In genomic region chr19:680287-681028, GRCh38 we compare ENCODE assay signal across 9 cellular contexts. TPM values are rescaled to one million over a fixed set of nuclear protein-coding genes. Genes with fewer than 3 reads are reported as not detected.
A peak's percentile ranks its signal among the peaks of the same experiment; 100 is the strongest.
DNase-seq lines count a peak whose midpoint lies in the region; ATAC-seq, FAIRE-seq and TF ChIP-seq lines count a peak whose summit lies in the region.
"Had no signal": no experiment of that assay in that cellular context is flagged by ENCODE, and none has a peak within 500 bp of the region (broad histone marks: within the 10 kb centered on the region; RNA-seq: fewer than 3 reads in every experiment).

No MANE protein-coding gene starts in this region.

- peaks cover 4% of the 10 kb centered on the region for H3K27me3 Mint-ChIP-seq in activated B cell treated with CpG ODN at 0.5 μM for 24 hours

- TF ChIP-seq CTCF in AG10803 (conservative IDR thresholded peaks at IDR 0.05; ENCODE audit: low read length) (peak; percentile 29), activated B cell treated with CpG ODN at 0.5 μM for 24 hours (IDR thresholded peaks at IDR 0.05) (no peak), kidney (IDR thresholded peaks at IDR 0.05; ENCODE audit: borderline replicate concordance, extremely low read depth, insufficient read depth) (peak; percentile 55)

- ATAC-seq in GM19023 (IDR thresholded peaks at IDR 0.05; ENCODE audit: unreplicated experiment) (peak; percentile 66), HG03196 (IDR thresholded peaks at IDR 0.05; ENCODE audit: unreplicated experiment) (peak; percentile 67), activated B cell treated with CpG ODN at 0.5 μM for 24 hours (ENCODE audit: low read depth) (peak; percentile 80)

- H3K9me3 Mint-ChIP-seq in activated B cell treated with CpG ODN at 0.5 μM for 24 hours, result no peaks in the 10 kb centered on the region

- no peak for FAIRE-seq in kidney (lab: Jason Lieb, UNC)

- POLR2A ChIA-PET in activated B cell treated with CpG ODN at 0.5 μM for 24 hours (lab: Charles Lee), result interaction anchor here (0.6 to 3.3 kb wide), 8 partner anchors 12 to 588 kb away, joined by 3 to 29 read pairs (median 5); partner anchors contain the start of genes CIRBP, POLRMT, PTBP1 and RNF126

- H3K27ac ChIP-seq in kidney (ENCODE audit: low read depth in 2 of 2, low read length in 2 of 2), result peak overlapping the region; percentile 86 to 87

- intact Hi-C loops in activated B cell treated with CpG ODN at 0.5 μM for 24 hours (cut with micrococcal nuclease), result loop anchor here (1.0 to 10.0 kb wide), 7 partner anchors 17 to 724 kb away; partner anchors contain the start of genes BSG, DAZAP1, GAMT and POLRMT
- intact Hi-C loops in kidney (cut with DNase I), result no loop called here

- peak overlapping the region; percentile 95 for H3K4me3 Mint-ChIP-seq in activated B cell treated with CpG ODN at 0.5 μM for 24 hours

- H3K27ac Mint-ChIP-seq in activated B cell treated with CpG ODN at 0.5 μM for 24 hours, result peak overlapping the region; percentile 98

- no peaks in the 10 kb centered on the region for H3K9me3 ChIP-seq in kidney (ENCODE audit: control insufficient read depth in 1 of 2, low read length in 2 of 2)

- H3K36me3 ChIP-seq in kidney (ENCODE audit: control insufficient read depth in 1 of 2, insufficient read depth in 2 of 2, low read length in 2 of 2), result no peaks in the 10 kb centered on the region

- DNase-seq in AG10803 (ENCODE audit: low read depth), result peak; percentile 98
- peak; percentile 87 for DNase-seq in NCI-H2227 treated with DMSO at 0.1 percent for 48 hours (lab: John Stamatoyannopoulos, UW)
- peak; percentile 95 for DNase-seq in activated B cell treated with CpG ODN at 0.5 μM for 24 hours
- DNase-seq in central memory CD4-positive, alpha-beta T cell, result peak; percentile 97
- DNase-seq in kidney, result peak; percentile 100
- peak; percentile 100 for DNase-seq in stimulated activated CD4-positive, alpha-beta T cell treated with anti-CD3 and anti-CD28 coated beads, Interleukin-15, amount 100 ng/mL, for 1 hour (ENCODE audit: low read depth in 1 of 2, low spot score in 1 of 2)

- peaks cover 0 to 17% of the 10 kb centered on the region in 2 donors for H3K4me1 ChIP-seq in kidney (ENCODE audit: control insufficient read depth in 1 of 2, insufficient read depth in 1 of 2, low read depth in 1 of 2, low read length in 2 of 2)

- peaks cover 14% of the 10 kb centered on the region for H3K4me1 Mint-ChIP-seq in activated B cell treated with CpG ODN at 0.5 μM for 24 hours

- CTCF ChIA-PET in activated B cell treated with CpG ODN at 0.5 μM for 24 hours (lab: Charles Lee), result interaction anchor here (1.3 to 1.8 kb wide), 4 partner anchors 10 to 54 kb away, joined by 3 to 11 read pairs (median 4); partner anchors contain the start of gene RNF126

- H3K4me3 ChIP-seq in AG10803 (ENCODE audit: low read length) (peak overlapping the region; percentile 62), kidney (ENCODE audit: low read length in 2 of 2) (peak overlapping the region; percentile 65 to 75)

- H3K9ac ChIP-seq in kidney (ENCODE audit: low read length in 2 of 2), result no peak overlapping the region

- H3K36me3 Mint-ChIP-seq in activated B cell treated with CpG ODN at 0.5 μM for 24 hours (ENCODE audit: low read depth), result peaks cover 1% of the 10 kb centered on the region

RNA-seq across cellular contexts. Expression of gene FSTL3, which starts 4.3 kb away (rescaled TPM):
- total RNA-seq in activated B cell treated with CpG ODN at 0.5 μM for 24 hours (2.1 and 2.2 TPM in 2 replicates), kidney (63.0 TPM)
- polyA plus RNA-seq in kidney (ENCODE audit: insufficient read depth, low read depth, low replicate concordance), result 23.9 TPM

RNA-seq across cellular contexts. Expression of gene PRSS57, which starts 14.8 kb away (rescaled TPM):
- not detected in 2 replicates for total RNA-seq in activated B cell treated with CpG ODN at 0.5 μM for 24 hours
- total RNA-seq in kidney, result not detected
- not detected for polyA plus RNA-seq in kidney (ENCODE audit: insufficient read depth, low read depth, low replicate concordance)
- total RNA-seq: activated CD8-positive, alpha-beta memory T cell treated with anti-CD3 and anti-CD28 coated beads for 36 hours had no signal

RNA-seq across cellular contexts. Expression of gene RNF126, which starts 17.4 kb away (rescaled TPM):
- total RNA-seq in activated B cell treated with CpG ODN at 0.5 μM for 24 hours (75.9 and 82.7 TPM in 2 replicates), kidney (38.0 TPM)
- 33.3 TPM for polyA plus RNA-seq in kidney (ENCODE audit: insufficient read depth, low read depth, low replicate concordance)

RNA-seq across cellular contexts. Expression of gene PALM, which starts 28.3 kb away (rescaled TPM):
- not detected in 2 replicates for total RNA-seq in activated B cell treated with CpG ODN at 0.5 μM for 24 hours
- total RNA-seq in kidney, result 49.4 TPM
- polyA plus RNA-seq in kidney (ENCODE audit: insufficient read depth, low read depth, low replicate concordance), result 92.3 TPM

RNA-seq across cellular contexts. Expression of gene FGF22, which starts 40.8 kb away (rescaled TPM):
- total RNA-seq in activated B cell treated with CpG ODN at 0.5 μM for 24 hours (0.64 and 0.73 TPM in 2 replicates), kidney (0.19 TPM)
- polyA plus RNA-seq in kidney (ENCODE audit: insufficient read depth, low read depth, low replicate concordance), result 0.71 TPM
- total RNA-seq: activated CD8-positive, alpha-beta memory T cell treated with anti-CD3 and anti-CD28 coated beads for 36 hours had no signal

Comparison
In these comparisons a context has a peak if more than half of its experiments do, and no peak if none do; other contexts are left out.
1. Peak in every context shown above with its lines: DNase-seq, ATAC-seq, H3K4me3 ChIP-seq and H3K27ac ChIP-seq.
2. RNA of gene FSTL3, which starts 4.3 kb away (total RNA-seq): 63.0 TPM in kidney (single experiment); 2.1 to 2.2 TPM in activated B cell treated with CpG ODN at 0.5 μM for 24 hours; every median in the first group is over 10 times any median in the second.